In the genomic region with DNA sequence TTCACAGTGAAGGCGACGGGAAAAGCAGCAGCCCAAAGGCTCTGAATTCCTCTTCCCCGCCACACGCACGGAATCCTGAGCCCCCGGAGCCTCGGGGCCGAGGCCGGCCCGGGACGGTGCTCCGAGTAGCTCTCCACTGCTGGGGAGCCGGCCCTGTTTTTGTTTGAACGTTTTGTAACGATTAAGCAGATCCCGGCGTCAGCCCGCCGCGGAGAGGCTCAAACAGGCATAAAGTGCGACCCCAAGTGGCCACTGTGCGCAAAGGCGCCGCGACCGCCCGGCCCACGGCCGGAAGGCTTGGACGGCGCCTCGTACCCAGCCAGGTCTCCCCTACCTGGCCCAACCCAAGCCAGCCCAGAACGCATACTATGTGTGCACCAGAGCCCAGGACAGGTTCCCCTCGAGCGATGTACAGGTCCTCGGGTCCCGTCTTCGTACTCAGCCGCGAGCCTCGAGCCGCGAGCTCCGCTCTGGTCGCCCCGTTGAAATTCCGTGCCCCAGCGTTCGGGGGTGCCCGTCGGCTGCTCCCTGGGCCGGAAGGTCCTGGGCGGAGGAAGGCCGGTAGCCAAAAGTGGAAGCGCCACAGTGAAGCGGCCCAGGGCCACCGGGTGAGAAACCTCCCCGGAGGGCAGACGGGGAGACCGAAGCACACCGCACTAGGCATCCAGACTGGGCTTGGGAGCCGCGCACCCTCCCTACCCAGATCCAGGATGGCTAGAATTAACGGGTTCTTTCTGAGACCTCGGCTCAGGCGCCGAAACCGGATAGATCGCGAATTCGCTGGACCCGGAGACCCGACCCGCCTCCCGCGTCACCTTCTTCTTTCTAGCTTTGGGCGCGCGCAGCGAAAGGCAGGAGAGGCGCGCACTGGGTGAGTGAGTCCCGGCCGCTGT, we compare ENCODE assay signal across 8 cellular contexts. TPM values are rescaled to one million over a fixed set of nuclear protein-coding genes. Genes with fewer than 3 reads are reported as not detected.
DNase-seq lines count a peak whose midpoint lies in the region; ATAC-seq and TF ChIP-seq lines count a peak whose summit lies in the region.

No MANE protein-coding gene starts in this region.

- no peak overlapping the region for H3K27ac Mint-ChIP-seq in activated CD4-positive, alpha-beta memory T cell treated with anti-CD3 and anti-CD28 coated beads, Interleukin-2, amount 10 ng/mL, durations not matched to agents 7 days and 5 days

- peaks cover 90% of the 10 kb centered on the region for H3K27me3 Mint-ChIP-seq in activated CD4-positive, alpha-beta memory T cell treated with anti-CD3 and anti-CD28 coated beads, Interleukin-2, amount 10 ng/mL, durations not matched to agents 7 days and 5 days

- 1 to 3% methylated on average over 78 to 84 of the region's 84 CpGs for WGBS in lung, 2 donors

- POLR2A ChIA-PET in activated CD4-positive, alpha-beta memory T cell treated with anti-CD3 and anti-CD28 coated beads, Interleukin-2, amount 10 ng/mL, durations not matched to agents 7 days and 5 days (lab: Charles Lee), result interaction anchor here (1.3 kb wide), 1 partner anchor 273 kb away, joined by 4 read pairs; no protein-coding TSS in a partner anchor

- H3K4me3 ChIP-seq in lung, result peak overlapping the region; percentile 37

- peaks cover 3% of the 10 kb centered on the region for H3K27me3 ChIP-seq in lung (ENCODE audit: control insufficient read depth, insufficient read depth)

- peak overlapping the region; percentile 92 to 98 for H3K27ac ChIP-seq in lung (ENCODE audit: low read depth in 1 of 2, low read length in 1 of 2)

- peak; percentile 85 for TF ChIP-seq CTCF in lung (IDR thresholded peaks at IDR 0.05; ENCODE audit: control extremely low read depth, extremely low read depth)

- ATAC-seq in HG03025 (IDR thresholded peaks at IDR 0.05; ENCODE audit: low FRiP score, unreplicated experiment), result peak; percentile 41
- peak; percentile 76 for ATAC-seq in lung (ENCODE audit: insufficient read depth, low FRiP score)

- H3K4me1 ChIP-seq in lung (ENCODE audit: control insufficient read depth in 2 of 2, insufficient read depth in 2 of 2, low read length in 2 of 2), result peaks cover 0 to 23% of the 10 kb centered on the region in 2 donors

- H3K4me3 Mint-ChIP-seq in activated CD4-positive, alpha-beta memory T cell treated with anti-CD3 and anti-CD28 coated beads, Interleukin-2, amount 10 ng/mL, durations not matched to agents 7 days and 5 days, result peak overlapping the region; percentile 67

- peaks cover 13% of the 10 kb centered on the region for H3K4me1 Mint-ChIP-seq in activated CD4-positive, alpha-beta memory T cell treated with anti-CD3 and anti-CD28 coated beads, Interleukin-2, amount 10 ng/mL, durations not matched to agents 7 days and 5 days

- H3K9me3 Mint-ChIP-seq in activated CD4-positive, alpha-beta memory T cell treated with anti-CD3 and anti-CD28 coated beads, Interleukin-2, amount 10 ng/mL, durations not matched to agents 7 days and 5 days, result no peaks in the 10 kb centered on the region

- CTCF ChIA-PET in activated CD4-positive, alpha-beta memory T cell treated with anti-CD3 and anti-CD28 coated beads, Interleukin-2, amount 10 ng/mL, durations not matched to agents 7 days and 5 days (lab: Charles Lee), result interaction anchor here (1.3 kb wide), 3 partner anchors 10 to 272 kb away, joined by 3 to 6 read pairs (median 5); no protein-coding TSS in a partner anchor

- H3K36me3 ChIP-seq in lung (ENCODE audit: control insufficient read depth in 2 of 2, insufficient read depth in 2 of 2, low read length in 2 of 2), result peaks cover 0 to 2% of the 10 kb centered on the region in 2 donors

- H3K36me3 Mint-ChIP-seq in activated CD4-positive, alpha-beta memory T cell treated with anti-CD3 and anti-CD28 coated beads, Interleukin-2, amount 10 ng/mL, durations not matched to agents 7 days and 5 days (ENCODE audit: low read depth), result no peaks in the 10 kb centered on the region

- DNase-seq in NCI-H1417 (lab: John Stamatoyannopoulos, UW) (peak; percentile 90 to 95 (median 93)), NCI-H1417 treated with DMSO at 0.1 percent for 48 hours (lab: John Stamatoyannopoulos, UW) (no peak), NCI-H446 (lab: John Stamatoyannopoulos, UW) (peak; percentile 90 to 93), lung (ENCODE audit: low spot score) (peak; percentile 92)
- peak; percentile 77 for DNase-seq in activated CD4-positive, alpha-beta memory T cell treated with anti-CD3 and anti-CD28 coated beads, Interleukin-2, amount 10 ng/mL, durations not matched to agents 7 days and 5 days
- peak; percentile 19 for DNase-seq in effector CD4-positive, alpha-beta T cell
- peak in 2 of 3 experiments; percentile 5 to 14 for DNase-seq in stimulated activated CD4-positive, alpha-beta T cell treated with anti-CD3 and anti-CD28 coated beads, TNF-alpha, amount 100 ng/mL, for 4 hours (ENCODE audit: low read depth in 3 of 3)

- H3K9me3 ChIP-seq in lung (ENCODE audit: control insufficient read depth in 2 of 2, insufficient read depth in 1 of 2, low read length in 1 of 2), result peaks cover 0 to 4% of the 10 kb centered on the region in 2 donors

RNA-seq across cellular contexts. Expression of gene MAFB, which starts 1.2 kb away (rescaled TPM):
- total RNA-seq in activated CD4-positive, alpha-beta memory T cell treated with anti-CD3 and anti-CD28 coated beads, Interleukin-2, amount 10 ng/mL, durations not matched to agents 7 days and 5 days, result under 1 TPM; 0.28 to 0.33 TPM
- 10 to 100 TPM; 17.5 to 65.0 TPM for total RNA-seq in lung
- 100 to 1,000 TPM in 1 of 2 donors, 1 to 10 TPM in 1; 7.7 to 161 TPM for polyA plus RNA-seq in lung

Comparison
In these comparisons a context has a peak if more than half of its experiments do, and no peak if none do; other contexts are left out.
1. RNA of gene MAFB, which starts 1.2 kb away (total RNA-seq): 17.5 to 65.0 TPM in lung; 0.28 to 0.33 TPM in activated CD4-positive, alpha-beta memory T cell treated with anti-CD3 and anti-CD28 coated beads, Interleukin-2, amount 10 ng/mL, durations not matched to agents 7 days and 5 days; every median in the first group is over 10 times any median in the second.